ENCODE assay signal across 8 cellular contexts in the genomic region with DNA sequence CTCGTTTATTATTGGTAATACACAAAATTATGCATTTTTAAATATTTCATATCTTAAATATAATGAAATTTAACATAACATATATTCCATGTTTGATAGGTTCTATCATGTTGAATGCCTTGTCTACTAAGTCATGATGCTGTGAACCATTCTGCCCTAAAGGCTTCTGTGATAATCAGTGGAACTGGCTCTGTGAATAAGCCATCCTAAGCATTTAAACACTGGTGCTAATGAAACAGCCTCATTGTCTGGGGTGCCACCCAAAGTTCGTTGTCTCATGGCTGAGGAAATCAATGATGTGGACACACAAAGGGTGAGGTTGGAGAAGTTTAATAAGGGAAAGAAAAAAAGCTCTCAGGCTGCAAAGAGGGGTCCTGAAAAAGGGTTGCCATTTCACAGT.
"Had no signal": no experiment of that assay in that cellular context is flagged by ENCODE, and none has a peak within 500 bp of the region (broad histone marks: within the 10 kb centered on the region; RNA-seq: fewer than 3 reads in every experiment).

No MANE protein-coding gene starts in this region.

- FAIRE-seq: G401.6, GM12878, GM12891, GM12892, GM18507, GM19239 had no signal

- DNase-seq: GDM1, GF-D8 had no signal

- H3K4me3 ChIP-seq: GM12878 had no signal
